Comparison of ENCODE assay signal across 17 cellular contexts in the genomic region with DNA sequence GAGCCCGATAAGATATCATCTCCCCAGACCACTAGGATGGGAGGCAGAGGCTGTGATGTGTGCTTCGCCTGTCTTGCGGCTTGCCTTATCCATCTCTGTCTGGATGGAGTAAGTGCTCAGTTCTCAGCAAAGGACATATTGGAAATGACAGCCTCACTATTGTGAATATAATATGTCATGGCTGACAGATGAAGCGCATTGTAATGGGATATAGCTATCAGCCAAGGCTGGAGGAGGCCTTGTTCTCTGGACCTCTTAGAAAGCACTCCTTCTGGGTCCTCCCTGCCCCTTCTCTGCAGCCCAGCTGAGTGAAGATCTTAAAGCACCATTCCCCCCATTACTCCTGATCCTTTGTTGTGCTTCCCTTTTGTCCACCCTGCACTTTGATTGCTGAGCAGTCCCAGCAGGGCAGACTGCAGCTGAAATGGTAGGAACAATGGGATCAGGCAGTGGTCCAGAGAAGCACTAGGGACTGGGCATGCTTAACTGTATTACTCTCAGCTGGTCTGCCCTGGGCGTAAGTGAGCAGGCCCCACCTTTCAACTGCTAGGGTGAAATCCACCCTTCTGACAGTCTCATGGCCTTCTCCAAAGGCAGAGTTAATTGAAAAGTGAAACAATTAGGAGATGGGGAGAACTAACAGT.
A peak's percentile ranks its signal among the peaks of the same experiment; 100 is the strongest.
DNase-seq lines count a peak whose midpoint lies in the region; ATAC-seq, FAIRE-seq and TF ChIP-seq lines count a peak whose summit lies in the region.
"Had no signal": no experiment of that assay in that cellular context is flagged by ENCODE, and none has a peak within 500 bp of the region (broad histone marks: within the 10 kb centered on the region; RNA-seq: fewer than 3 reads in every experiment).

No MANE protein-coding gene starts in this region.

- TF ChIP-seq CTCF in WERI-Rb-1 (IDR thresholded peaks at IDR 0.05; ENCODE audit: low read depth, low read length): no peak
- TF ChIP-seq CTCF in neural crest cell (conservative IDR thresholded peaks at IDR 0.05): no peak

- H3K36me3 Mint-ChIP-seq in neural crest cell (ENCODE audit: low read depth): peaks cover 18% of the 10 kb centered on the region
- H3K36me3 Mint-ChIP-seq in activated CD8-positive, alpha-beta memory T cell treated with anti-CD3 and anti-CD28 coated beads, Interleukin-2, amount 10 ng/mL, durations not matched to agents 7 days and 5 days: peaks cover 16% of the 10 kb centered on the region
- H3K36me3 Mint-ChIP-seq: CD14-positive monocyte had no signal

- H3K4me1 Mint-ChIP-seq in neural crest cell: peaks cover 29% of the 10 kb centered on the region
- peaks cover 2% of the 10 kb centered on the region for H3K4me1 Mint-ChIP-seq in activated CD8-positive, alpha-beta memory T cell treated with anti-CD3 and anti-CD28 coated beads, Interleukin-2, amount 10 ng/mL, durations not matched to agents 7 days and 5 days
- H3K4me1 Mint-ChIP-seq: activated CD4-positive, alpha-beta T cell treated with anti-CD3 and anti-CD28 coated beads for 36 hours; T-helper 17 cell had no signal

- no peaks in the 10 kb centered on the region for H3K9me3 Mint-ChIP-seq in neural crest cell
- no peaks in the 10 kb centered on the region for H3K9me3 Mint-ChIP-seq in activated CD8-positive, alpha-beta memory T cell treated with anti-CD3 and anti-CD28 coated beads, Interleukin-2, amount 10 ng/mL, durations not matched to agents 7 days and 5 days (ENCODE audit: low read depth)

- H3K27me3 ChIP-seq in H7 (ENCODE audit: control insufficient read depth, insufficient read depth, low read length): no peaks in the 10 kb centered on the region
- no peaks in the 10 kb centered on the region for H3K27me3 ChIP-seq in WERI-Rb-1 (ENCODE audit: insufficient read depth, low read depth, severe bottlenecking)

- H3K36me3 ChIP-seq in H7 (replicated peaks; ENCODE audit: control insufficient read depth, insufficient read depth, low read length) (no peaks in the 10 kb centered on the region), WERI-Rb-1 (no peaks in the 10 kb centered on the region)

- CTCF ChIA-PET in activated CD8-positive, alpha-beta memory T cell treated with anti-CD3 and anti-CD28 coated beads, Interleukin-2, amount 10 ng/mL, durations not matched to agents 7 days and 5 days (lab: Charles Lee): no interaction called here

- TF ChIP-seq POLR2A in GM12892 (IDR thresholded peaks at IDR 0.05; ENCODE audit: low read depth, low read length): no peak

- no peaks in the 10 kb centered on the region for H3K27me3 Mint-ChIP-seq in neural crest cell (ENCODE audit: low read depth)
- H3K27me3 Mint-ChIP-seq in activated CD8-positive, alpha-beta memory T cell treated with anti-CD3 and anti-CD28 coated beads, Interleukin-2, amount 10 ng/mL, durations not matched to agents 7 days and 5 days: peaks cover 2% of the 10 kb centered on the region

- no peak overlapping the region for H3K27ac ChIP-seq in WERI-Rb-1
- H3K27ac ChIP-seq: KMS-11, RWPE1 had no signal

- no peak overlapping the region for H3K4me3 ChIP-seq in H7 (ENCODE audit: insufficient read depth, low read depth, low read length)
- H3K4me3 ChIP-seq in WERI-Rb-1 (ENCODE audit: low read depth, low read length): no peak overlapping the region

- peak overlapping the region; percentile 88 for H3K27ac Mint-ChIP-seq in neural crest cell (ENCODE audit: unreplicated experiment)
- H3K27ac Mint-ChIP-seq in activated CD8-positive, alpha-beta memory T cell treated with anti-CD3 and anti-CD28 coated beads, Interleukin-2, amount 10 ng/mL, durations not matched to agents 7 days and 5 days: no peak overlapping the region
- H3K27ac Mint-ChIP-seq: activated CD4-positive, alpha-beta T cell treated with anti-CD3 and anti-CD28 coated beads for 36 hours; CD14-positive monocyte; T-helper 17 cell had no signal

- no peak for FAIRE-seq in GM12892 (lab: Jason Lieb, UNC)

- H3K4me3 Mint-ChIP-seq in neural crest cell: no peak overlapping the region
- no peak overlapping the region for H3K4me3 Mint-ChIP-seq in activated CD8-positive, alpha-beta memory T cell treated with anti-CD3 and anti-CD28 coated beads, Interleukin-2, amount 10 ng/mL, durations not matched to agents 7 days and 5 days
- H3K4me3 Mint-ChIP-seq: activated CD4-positive, alpha-beta T cell treated with anti-CD3 and anti-CD28 coated beads for 36 hours; CD14-positive monocyte; T-helper 17 cell had no signal

- ATAC-seq in activated CD8-positive, alpha-beta memory T cell treated with anti-CD3 and anti-CD28 coated beads, Interleukin-2, amount 10 ng/mL, durations not matched to agents 7 days and 5 days: no peak
- ATAC-seq: activated CD4-positive, alpha-beta T cell treated with anti-CD3 and anti-CD28 coated beads for 36 hours; sciatic nerve; T-helper 17 cell had no signal

- DNase-seq in H7 (peak; percentile 28), NCI-H187 (lab: John Stamatoyannopoulos, UW) (peak; percentile 31 to 60), WERI-Rb-1 (peak; percentile 51), neural crest cell (ENCODE audit: low read depth, low spot score) (peak; percentile 12), DMS 273 (lab: John Stamatoyannopoulos, UW; ENCODE audit: unreplicated experiment) (no peak), GM12892 (ENCODE audit: insufficient read length) (no peak)
- DNase-seq in activated CD8-positive, alpha-beta memory T cell treated with anti-CD3 and anti-CD28 coated beads, Interleukin-2, amount 10 ng/mL, durations not matched to agents 7 days and 5 days: no peak
- DNase-seq: activated CD4-positive, alpha-beta T cell treated with anti-CD3 and anti-CD28 coated beads for 36 hours; activated T-cell treated with anti-CD3 and anti-CD28 coated beads for 4 hours; erythroblast; kidney glomerular epithelial cell; stimulated activated CD4-positive, alpha-beta T cell treated with anti-CD3 and anti-CD28 coated beads, Interleukin-4, amount 100 ng/mL, for 1 hour; T-helper 17 cell had no signal

- no peaks in the 10 kb centered on the region for H3K9me3 ChIP-seq in WERI-Rb-1 (ENCODE audit: severe bottlenecking)

Comparison
In these comparisons a context has a peak if more than half of its experiments do, and no peak if none do; other contexts are left out.
1. DNase-seq: peak in H7 (single experiment), NCI-H187 (2 of 2), WERI-Rb-1 (single experiment) and neural crest cell (single experiment); none in DMS 273 (single experiment), GM12892 (single experiment) and activated CD8-positive, alpha-beta memory T cell treated with anti-CD3 and anti-CD28 coated beads, Interleukin-2, amount 10 ng/mL, durations not matched to agents 7 days and 5 days (single experiment).